13 cellular contexts compared by ENCODE assay signal in the genomic region with DNA sequence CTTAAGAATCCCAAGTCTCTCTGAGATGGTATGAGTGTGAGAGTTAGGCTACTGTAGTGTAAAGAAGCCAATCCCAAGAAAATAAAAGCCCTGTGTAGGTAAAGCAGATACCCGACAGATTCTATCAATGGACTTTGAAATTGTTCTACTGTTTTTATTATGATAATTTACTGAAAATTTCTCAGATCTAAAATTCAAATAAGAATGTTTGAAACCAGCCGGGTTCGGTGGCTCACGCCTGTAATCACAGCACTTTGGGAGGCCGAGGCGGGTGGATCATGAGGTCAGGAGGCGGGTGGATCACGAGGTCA.
DNase-seq lines count a peak whose midpoint lies in the region; ATAC-seq, FAIRE-seq and TF ChIP-seq lines count a peak whose summit lies in the region.
"Had no signal": no experiment of that assay in that cellular context is flagged by ENCODE, and none has a peak within 500 bp of the region (broad histone marks: within the 10 kb centered on the region; RNA-seq: fewer than 3 reads in every experiment).

No MANE protein-coding gene starts in this region.

- peak overlapping the region; percentile 99 for H2AFZ ChIP-seq in HCT116 (ENCODE audit: low read depth, low read length, poor library complexity, severe bottlenecking)

- H3K27me3 ChIP-seq in HCT116 (ENCODE audit: insufficient read depth, low read length) (no peaks in the 10 kb centered on the region), Panc1 (ENCODE audit: control insufficient read depth, insufficient read depth, low read length) (peaks cover 31% of the 10 kb centered on the region)

- BruUV-seq in HCT116 (replicated peaks; lab: Mats Ljungman, UMichigan) (no TSS peak), Panc1 (replicated peaks; lab: Mats Ljungman, UMichigan) (no TSS peak)

- H3K27ac Mint-ChIP-seq in nephron = peak overlapping the region in 2 of 3 experiments; percentile 82 to 89
- no peak overlapping the region for H3K27ac Mint-ChIP-seq in glutamatergic neuron (ENCODE audit: unreplicated experiment)
- H3K27ac Mint-ChIP-seq: CD8-positive, alpha-beta memory T cell; T-cell had no signal

- in situ Hi-C loops in Panc1 (cut with HindIII; ENCODE audit: low pct_unique_long_range_greater_than_20kb, low sequenced_read_pairs) = no loop called here

- H3K4me2 ChIP-seq in A549 (peak overlapping the region; percentile 77; the same call in 1 of the 3 replicates), HCT116 (ENCODE audit: low read length) (peak overlapping the region; percentile 94)

- TF ChIP-seq POLR2A in A549 (IDR thresholded peaks at IDR 0.05; ENCODE audit: low read length) (no peak), HCT116 (IDR thresholded peaks at IDR 0.05; ENCODE audit: borderline replicate concordance, extremely low read depth, insufficient read depth, insufficient read length) (no peak)

- no peaks in the 10 kb centered on the region for H3K36me3 ChIP-seq in HCT116 (ENCODE audit: control insufficient read depth in 1 of 2, insufficient read depth in 2 of 2, low read length in 2 of 2)
- H3K36me3 ChIP-seq in Panc1 (ENCODE audit: control insufficient read depth, insufficient read depth, low read length) = no peaks in the 10 kb centered on the region

- H3K9me3 Mint-ChIP-seq in nephron (no peaks in the 10 kb centered on the region), glutamatergic neuron (ENCODE audit: unreplicated experiment) (no peaks in the 10 kb centered on the region)
- H3K9me3 Mint-ChIP-seq: CD8-positive, alpha-beta memory T cell; T-cell had no signal

- TF ChIP-seq CTCF in A549 (IDR thresholded peaks at IDR 0.05) (no peak), HCT116 (IDR thresholded peaks at IDR 0.05 in 2 of 3, conservative IDR thresholded peaks at IDR 0.05 in 1 of 3; ENCODE audit: borderline replicate concordance in 1 of 3, insufficient read depth in 1 of 3, low read depth in 2 of 3, low read length in 2 of 3) (no peak), Panc1 (IDR thresholded peaks at IDR 0.05) (peak; percentile 62), nephron (IDR thresholded peaks at IDR 0.05; ENCODE audit: unreplicated experiment in 3 of 3) (no peak), glutamatergic neuron (IDR thresholded peaks at IDR 0.05; ENCODE audit: partially characterized antibody, unreplicated experiment) (no peak)

- ATAC-seq in A549 (no peak), HCT116 (no peak), Panc1 (no peak)
- ATAC-seq: T-cell had no signal

- H3K4me3 ChIP-seq in A549 = no peak overlapping the region
- H3K4me3 ChIP-seq in HCT116 (replicated peaks in 1 of 2; ENCODE audit: low read depth in 1 of 2, low read length in 2 of 2) = no peak overlapping the region; a peak in 1 of 4 replicates
- H3K4me3 ChIP-seq in Panc1 (ENCODE audit: low read depth in 2 of 2, low read length in 2 of 2) = 0 out of 4 replicates have a peak overlapping the region, but pooled peaks of 1 of the 2 experiments have one; percentile 24

- DNase-seq in A549 (ENCODE audit: low read depth in 1 of 2, low spot score in 1 of 2) (no peak), HCT116 (ENCODE audit: low read depth, low spot score) (no peak), Panc1 (ENCODE audit: low read depth, low spot score) (no peak), Ammon's horn (ENCODE audit: low spot score) (no peak), NCI-H524 (lab: John Stamatoyannopoulos, UW) (no peak), hepatic stellate cell (ENCODE audit: low spot score) (no peak), glutamatergic neuron (no peak)
- DNase-seq: CD8-positive, alpha-beta memory T cell; GOT3; Right ventricle myocardium superior had no signal

- no peaks in the 10 kb centered on the region for H3K79me2 ChIP-seq in HCT116 (ENCODE audit: insufficient read depth, low read length)

- FAIRE-seq in A549 (lab: Jason Lieb, UNC) = no peak

- H3K9me2 ChIP-seq in HCT116 (ENCODE audit: insufficient read depth) = no peaks in the 10 kb centered on the region
- H3K9me2 ChIP-seq: SK-N-SH had no signal

- CTCF ChIA-PET in A549 (lab: Yijun Ruan, JAX) (interaction anchor here (0.7 to 2.6 kb wide), 35 partner anchors 9 to 943 kb away, joined by 3 to 20 read pairs (median 3); no protein-coding TSS in a partner anchor), HCT116 (lab: Charles Lee) (interaction anchor here (0.7 to 2.3 kb wide), 11 partner anchors 9 to 160 kb away, joined by 3 to 20 read pairs (median 4); no protein-coding TSS in a partner anchor), Panc1 (lab: Charles Lee) (interaction anchor here (1.2 kb wide), 1 partner anchor 175 kb away, joined by 3 read pairs; no protein-coding TSS in a partner anchor)

- H3K9me3 ChIP-seq in A549 (no peaks in the 10 kb centered on the region), HCT116 (ENCODE audit: control insufficient read depth in 1 of 2, insufficient read depth in 1 of 2, low read depth in 1 of 2, low read length in 2 of 2) (no peaks in the 10 kb centered on the region), Panc1 (ENCODE audit: control insufficient read depth, insufficient read depth, low read depth, low read length) (no peaks in the 10 kb centered on the region)
- H3K9me3 ChIP-seq: SK-N-SH had no signal

- POLR2A ChIA-PET in A549 (lab: Yijun Ruan, JAX) = no interaction called here
- POLR2A ChIA-PET in HCT116 (lab: Charles Lee) = no interaction called here
- POLR2A ChIA-PET in Panc1 (lab: Charles Lee) = no interaction called here

- TF ChIP-seq EP300 in A549 (IDR thresholded peaks at IDR 0.05) = no peak

- RAD21 ChIA-PET in HCT116 (lab: Charles Lee; ENCODE audit: low non-redundant PET in 1 of 2, low total read pairs in 2 of 2, uncharacterized antibody in 2 of 2, unreplicated experiment in 2 of 2) = no interaction called here

- H4K20me1 ChIP-seq in HCT116 (ENCODE audit: insufficient read depth) = no peaks in the 10 kb centered on the region

- peaks cover 9% of the 10 kb centered on the region; the same call in 2 of the 3 replicates for H3K4me1 ChIP-seq in A549
- H3K4me1 ChIP-seq in HCT116 (ENCODE audit: control insufficient read depth in 1 of 2, insufficient read depth in 2 of 2, low read length in 2 of 2) = peaks cover 5 to 15% of the 10 kb centered on the region in 2 experiments; a peak in 3 of 4 replicates
- peaks cover 6% of the 10 kb centered on the region; the same call in 1 of the 2 replicates for H3K4me1 ChIP-seq in Panc1 (ENCODE audit: control insufficient read depth, insufficient read depth, low read length)

- H3K9ac ChIP-seq in HCT116 (ENCODE audit: low read length) = no peak overlapping the region
- H3K9ac ChIP-seq: SK-N-SH had no signal

- H3K27me3 Mint-ChIP-seq in nephron (ENCODE audit: low read depth) = no peaks in the 10 kb centered on the region
- H3K27me3 Mint-ChIP-seq in glutamatergic neuron (ENCODE audit: unreplicated experiment) = no peaks in the 10 kb centered on the region

- TF ChIP-seq RAD21 in A549 (conservative IDR thresholded peaks at IDR 0.05 in 1 of 2, IDR thresholded peaks at IDR 0.05 in 1 of 2) = no peak
- no peak for TF ChIP-seq RAD21 in HCT116 (IDR thresholded peaks at IDR 0.05; ENCODE audit: low read depth)

- peaks cover 13% of the 10 kb centered on the region for H3K4me1 Mint-ChIP-seq in nephron
- H3K4me1 Mint-ChIP-seq in glutamatergic neuron (ENCODE audit: low read depth, unreplicated experiment) = no peaks in the 10 kb centered on the region

- no peaks in the 10 kb centered on the region for H3K36me3 Mint-ChIP-seq in nephron (ENCODE audit: low read depth)
- no peaks in the 10 kb centered on the region for H3K36me3 Mint-ChIP-seq in glutamatergic neuron (ENCODE audit: unreplicated experiment)
- H3K36me3 Mint-ChIP-seq: CD8-positive, alpha-beta memory T cell; T-cell had no signal

- H3K27ac ChIP-seq in A549 (no peak overlapping the region), HCT116 (ENCODE audit: low read depth, low read length) (no peak overlapping the region), Panc1 (ENCODE audit: low read length) (no peak overlapping the region)

- intact Hi-C loops in HCT116 (cut with micrococcal nuclease) = loop anchor here (1.0 to 10.0 kb wide), 5 partner anchors 71 to 1834 kb away; no protein-coding TSS in a partner anchor
- intact Hi-C loops in Panc1 (cut with micrococcal nuclease; ENCODE audit: unreplicated experiment) = loop anchor here (2.0 to 10.0 kb wide), 3 partner anchors 70 to 932 kb away; no protein-coding TSS in a partner anchor

- peak overlapping the region in 2 of 3 experiments; percentile 52 to 66 for H3K4me3 Mint-ChIP-seq in nephron
- H3K4me3 Mint-ChIP-seq in glutamatergic neuron (ENCODE audit: unreplicated experiment) = no peak overlapping the region

- 43% methylated on average over 8 of the region's 8 CpGs for WGBS in A549 (ENCODE audit: missing lambda C conversion rate)

TF ChIP-seq in A549, 52 proteins besides CTCF, POLR2A, EP300 and RAD21 (continues in another document):
- TF ChIP-seq POLR2AphosphoS2 (conservative IDR thresholded peaks at IDR 0.05; ENCODE audit: low read length) (no peak), EHMT2 (IDR thresholded peaks at IDR 0.05; ENCODE audit: low read depth) (no peak), ELK1 (IDR thresholded peaks at IDR 0.05; ENCODE audit: low read depth, low read length) (no peak), RNF2 (IDR thresholded peaks at IDR 0.05; ENCODE audit: borderline replicate concordance, low read depth) (no peak), ESRRA (IDR thresholded peaks at IDR 0.05; ENCODE audit: borderline replicate concordance, low read length) (no peak)

TF ChIP-seq in HCT116, 20 proteins besides CTCF, POLR2A, EP300 and RAD21 (continues in another document):
- no peak for TF ChIP-seq FOSL1 (IDR thresholded peaks at IDR 0.05; ENCODE audit: low read depth)
- TF ChIP-seq, protein P1, sequence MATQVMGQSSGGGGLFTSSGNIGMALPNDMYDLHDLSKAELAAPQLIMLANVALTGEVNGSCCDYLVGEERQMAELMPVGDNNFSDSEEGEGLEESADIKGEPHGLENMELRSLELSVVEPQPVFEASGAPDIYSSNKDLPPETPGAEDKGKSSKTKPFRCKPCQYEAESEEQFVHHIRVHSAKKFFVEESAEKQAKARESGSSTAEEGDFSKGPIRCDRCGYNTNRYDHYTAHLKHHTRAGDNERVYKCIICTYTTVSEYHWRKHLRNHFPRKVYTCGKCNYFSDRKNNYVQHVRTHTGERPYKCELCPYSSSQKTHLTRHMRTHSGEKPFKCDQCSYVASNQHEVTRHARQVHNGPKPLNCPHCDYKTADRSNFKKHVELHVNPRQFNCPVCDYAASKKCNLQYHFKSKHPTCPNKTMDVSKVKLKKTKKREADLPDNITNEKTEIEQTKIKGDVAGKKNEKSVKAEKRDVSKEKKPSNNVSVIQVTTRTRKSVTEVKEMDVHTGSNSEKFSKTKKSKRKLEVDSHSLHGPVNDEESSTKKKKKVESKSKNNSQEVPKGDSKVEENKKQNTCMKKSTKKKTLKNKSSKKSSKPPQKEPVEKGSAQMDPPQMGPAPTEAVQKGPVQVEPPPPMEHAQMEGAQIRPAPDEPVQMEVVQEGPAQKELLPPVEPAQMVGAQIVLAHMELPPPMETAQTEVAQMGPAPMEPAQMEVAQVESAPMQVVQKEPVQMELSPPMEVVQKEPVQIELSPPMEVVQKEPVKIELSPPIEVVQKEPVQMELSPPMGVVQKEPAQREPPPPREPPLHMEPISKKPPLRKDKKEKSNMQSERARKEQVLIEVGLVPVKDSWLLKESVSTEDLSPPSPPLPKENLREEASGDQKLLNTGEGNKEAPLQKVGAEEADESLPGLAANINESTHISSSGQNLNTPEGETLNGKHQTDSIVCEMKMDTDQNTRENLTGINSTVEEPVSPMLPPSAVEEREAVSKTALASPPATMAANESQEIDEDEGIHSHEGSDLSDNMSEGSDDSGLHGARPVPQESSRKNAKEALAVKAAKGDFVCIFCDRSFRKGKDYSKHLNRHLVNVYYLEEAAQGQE (IDR thresholded peaks at IDR 0.05; ENCODE audit: low read depth) = no peak
- no peak for TF ChIP-seq ZFX (IDR thresholded peaks at IDR 0.05)
